In the genomic region with DNA sequence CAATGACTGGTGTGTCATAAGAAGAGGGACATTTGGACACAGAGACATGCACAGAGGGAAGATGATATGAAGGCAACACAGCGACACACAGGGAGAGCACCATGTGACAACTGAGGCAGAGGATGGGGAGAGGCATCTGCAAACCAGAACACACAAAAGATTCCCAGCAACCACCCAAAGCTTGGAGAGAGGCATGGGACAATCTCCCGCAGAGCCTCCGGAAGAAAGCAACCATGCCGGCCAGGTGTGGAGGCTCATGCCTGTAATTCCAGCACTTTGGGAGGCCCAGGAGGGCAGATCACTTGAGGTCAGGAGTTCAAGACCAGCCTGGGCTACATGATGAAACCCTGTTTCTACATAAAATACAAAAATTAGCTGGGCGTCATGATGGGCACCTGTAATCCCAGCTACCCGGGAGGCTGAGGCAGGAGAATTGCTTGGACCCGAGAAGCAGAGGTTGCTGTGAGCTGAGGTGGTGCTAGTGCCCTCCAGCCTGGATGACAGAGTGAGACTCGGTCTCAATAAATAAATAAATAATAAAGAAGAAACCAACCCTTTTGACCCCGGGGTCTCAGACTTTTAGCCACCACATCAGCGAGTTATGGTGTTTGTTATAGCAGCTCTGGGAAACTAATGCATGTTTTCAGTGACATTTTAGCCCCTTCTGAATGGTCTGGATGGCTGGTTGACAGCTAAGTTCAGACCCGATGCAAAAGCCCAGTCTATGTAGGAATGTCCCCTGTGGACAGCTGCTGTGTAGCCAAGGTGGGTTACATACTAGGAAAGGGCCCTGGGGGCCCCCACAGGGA, we compare ENCODE assay signal across 22 cellular contexts.
"Had no signal": no experiment of that assay in that cellular context is flagged by ENCODE, and none has a peak within 500 bp of the region (broad histone marks: within the 10 kb centered on the region; RNA-seq: fewer than 3 reads in every experiment).

No MANE protein-coding gene starts in this region.

- H3K27ac Mint-ChIP-seq: activated naive CD8-positive, alpha-beta T cell; activated T-helper 1 cell treated with anti-CD3 and anti-CD28 coated beads, Interleukin-12 subunit alpha, Interleukin-12 subunit beta, Interleukin-2, Interleukin-4 antibody, amounts not matched to agents 30 ng/mL and 10 ng/mL and 1 ng/mL, durations not matched to agents 14 hours and 24 hours and 36 hours; effector memory CD8-positive, alpha-beta T cell had no signal

- H3K4me3 Mint-ChIP-seq: activated naive CD8-positive, alpha-beta T cell; activated T-helper 1 cell treated with anti-CD3 and anti-CD28 coated beads, Interleukin-12 subunit alpha, Interleukin-12 subunit beta, Interleukin-2, Interleukin-4 antibody, amounts not matched to agents 30 ng/mL and 10 ng/mL and 1 ng/mL, durations not matched to agents 14 hours and 24 hours and 36 hours; effector memory CD8-positive, alpha-beta T cell; memory B cell had no signal

- H3K4me3 ChIP-seq: body of pancreas, left ventricle myocardium inferior, mucosa of descending colon, sigmoid colon, tibial artery, uterus had no signal

- DNase-seq: activated CD4-positive, alpha-beta T cell treated with anti-CD3 and anti-CD28 coated beads for 1 hour; activated CD4-positive, alpha-beta T cell treated with anti-CD3 and anti-CD28 coated beads, Interleukin-2, amount 50 U/mL, for 48 hours; amniotic stem cell; body of pancreas; effector memory CD8-positive, alpha-beta T cell; foreskin keratinocyte; glutamatergic neuron; hippocampal formation; left ventricle myocardium inferior; mucosa of descending colon; naive B cell; sigmoid colon; stimulated activated CD4-positive, alpha-beta T cell treated with anti-CD3 and anti-CD28 coated beads, Interleukin-4, amount 100 ng/mL, for 4 hours; stimulated activated naive CD4-positive, alpha-beta T cell treated with Interleukin-2 at 50 U/mL for 16 hours; SW 1271; T-helper 2 cell; tibial artery had no signal

- H3K27me3 Mint-ChIP-seq: activated naive CD8-positive, alpha-beta T cell; memory B cell; naive B cell had no signal

- H3K9me3 Mint-ChIP-seq: activated T-helper 1 cell treated with anti-CD3 and anti-CD28 coated beads, Interleukin-12 subunit alpha, Interleukin-12 subunit beta, Interleukin-2, Interleukin-4 antibody, amounts not matched to agents 30 ng/mL and 10 ng/mL and 1 ng/mL, durations not matched to agents 14 hours and 24 hours and 36 hours; effector memory CD8-positive, alpha-beta T cell; memory B cell; naive B cell had no signal

- FAIRE-seq: keratinocyte had no signal

- ATAC-seq: body of pancreas; effector memory CD8-positive, alpha-beta T cell; foreskin keratinocyte had no signal

- H3K36me3 Mint-ChIP-seq: activated naive CD8-positive, alpha-beta T cell had no signal
